In genomic region chr3:174302746-174303315, GRCh38 we compare ENCODE assay signal across 25 cellular contexts.
"Had no signal": no experiment of that assay in that cellular context is flagged by ENCODE, and none has a peak within 500 bp of the region (broad histone marks: within the 10 kb centered on the region; RNA-seq: fewer than 3 reads in every experiment).

No MANE protein-coding gene starts in this region.

- H3K27ac ChIP-seq: colonic mucosa, epithelial cell of prostate, esophagus squamous epithelium, gastrocnemius medialis, heart right ventricle, left lung, lower lobe of right lung had no signal

- H3K36me3 Mint-ChIP-seq: mesothelial cell of epicardium had no signal

- H3K27me3 ChIP-seq: colonic mucosa, esophagus squamous epithelium, gastrocnemius medialis, heart right ventricle, left lung had no signal

- H3K4me3 Mint-ChIP-seq: dendritic cell treated with granulocyte-macrophage colony-stimulating factor and Interleukin-4, amounts not matched to agents 40 ng/mL and 50 ng/mL, for 4 days; effector memory CD8-positive, alpha-beta T cell; endodermal cell; mesothelial cell of epicardium had no signal

- FAIRE-seq: endometrium, islet of Langerhans, keratinocyte had no signal

- H3K36me3 ChIP-seq: colonic mucosa, esophagus squamous epithelium, gastrocnemius medialis, heart right ventricle, left lung, lower lobe of right lung had no signal

- H3K9me3 Mint-ChIP-seq: dendritic cell treated with granulocyte-macrophage colony-stimulating factor and Interleukin-4, amounts not matched to agents 40 ng/mL and 50 ng/mL, for 4 days; endodermal cell had no signal

- H3K4me1 ChIP-seq: colonic mucosa, esophagus squamous epithelium, gastrocnemius medialis, heart right ventricle, left lung, lower lobe of right lung had no signal

- H3K4me3 ChIP-seq: colonic mucosa, esophagus squamous epithelium, gastrocnemius medialis, heart right ventricle, left lung, lower lobe of right lung had no signal

- H3K4me1 Mint-ChIP-seq: mesothelial cell of epicardium had no signal

- H3K9me3 ChIP-seq: colonic mucosa, esophagus squamous epithelium, gastrocnemius medialis, heart right ventricle, left lung, lower lobe of right lung had no signal

- DNase-seq: colonic mucosa; cortex of kidney; effector CD8-positive, alpha-beta T cell; effector memory CD8-positive, alpha-beta T cell; endodermal cell; erythroblast; esophagus squamous epithelium; foreskin fibroblast; foreskin melanocyte; gastrocnemius medialis; glutamatergic neuron; head of caudate nucleus; heart right ventricle; hippocampal formation; left cardiac atrium; left lung; left ventricle myocardium superior; lower lobe of right lung; mesenchymal stem cell had no signal

- H3K27ac Mint-ChIP-seq: dendritic cell treated with granulocyte-macrophage colony-stimulating factor and Interleukin-4, amounts not matched to agents 40 ng/mL and 50 ng/mL, for 4 days; effector memory CD8-positive, alpha-beta T cell; endodermal cell; mesothelial cell of epicardium had no signal

- H3K27me3 Mint-ChIP-seq: dendritic cell treated with granulocyte-macrophage colony-stimulating factor and Interleukin-4, amounts not matched to agents 40 ng/mL and 50 ng/mL, for 4 days; effector memory CD8-positive, alpha-beta T cell had no signal
